1 cellular context compared by ENCODE assay signal in genomic region chr11:44793350-44794090, GRCh38.
A peak's percentile ranks its signal among the peaks of the same experiment; 100 is the strongest.
TF ChIP-seq lines count a peak whose summit lies in the region.

No MANE protein-coding gene starts in this region.

TF ChIP-seq in HepG2, 621 proteins besides CTCF, POLR2A, EP300 and RAD21 (continued from another document):
- TF ChIP-seq, protein P1, sequence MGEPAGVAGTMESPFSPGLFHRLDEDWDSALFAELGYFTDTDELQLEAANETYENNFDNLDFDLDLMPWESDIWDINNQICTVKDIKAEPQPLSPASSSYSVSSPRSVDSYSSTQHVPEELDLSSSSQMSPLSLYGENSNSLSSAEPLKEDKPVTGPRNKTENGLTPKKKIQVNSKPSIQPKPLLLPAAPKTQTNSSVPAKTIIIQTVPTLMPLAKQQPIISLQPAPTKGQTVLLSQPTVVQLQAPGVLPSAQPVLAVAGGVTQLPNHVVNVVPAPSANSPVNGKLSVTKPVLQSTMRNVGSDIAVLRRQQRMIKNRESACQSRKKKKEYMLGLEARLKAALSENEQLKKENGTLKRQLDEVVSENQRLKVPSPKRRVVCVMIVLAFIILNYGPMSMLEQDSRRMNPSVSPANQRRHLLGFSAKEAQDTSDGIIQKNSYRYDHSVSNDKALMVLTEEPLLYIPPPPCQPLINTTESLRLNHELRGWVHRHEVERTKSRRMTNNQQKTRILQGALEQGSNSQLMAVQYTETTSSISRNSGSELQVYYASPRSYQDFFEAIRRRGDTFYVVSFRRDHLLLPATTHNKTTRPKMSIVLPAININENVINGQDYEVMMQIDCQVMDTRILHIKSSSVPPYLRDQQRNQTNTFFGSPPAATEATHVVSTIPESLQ (CRISPR knock-in tag; conservative IDR thresholded peaks at IDR 0.05), result no peak
- TF ChIP-seq ZNF629 (CRISPR knock-in tag; conservative IDR thresholded peaks at IDR 0.05) (0 out of 2 replicates have a peak, but pooled peaks have one; percentile 10), NR2F1 (CRISPR knock-in tag; IDR thresholded peaks at IDR 0.05) (no peak), ATF3 (CRISPR knock-in tag; IDR thresholded peaks at IDR 0.05) (no peak), RORA (CRISPR knock-in tag; IDR thresholded peaks at IDR 0.05) (no peak), EEA1 (CRISPR knock-in tag; IDR thresholded peaks at IDR 0.05; ENCODE audit: borderline replicate concordance) (no peak)
